14 cellular contexts compared by ENCODE assay signal in genomic region chr11:118715245-118715807, GRCh38. TPM values are rescaled to one million over a fixed set of nuclear protein-coding genes. Genes with fewer than 3 reads are reported as not detected.
DNase-seq lines count a peak whose midpoint lies in the region; ATAC-seq and TF ChIP-seq lines count a peak whose summit lies in the region.
"Had no signal": no experiment of that assay in that cellular context is flagged by ENCODE, and none has a peak within 500 bp of the region (broad histone marks: within the 10 kb centered on the region; RNA-seq: fewer than 3 reads in every experiment).

No MANE protein-coding gene starts in this region.

- no peak for DNase-seq in activated CD8-positive, alpha-beta memory T cell treated with anti-CD3 and anti-CD28 coated beads, Interleukin-2, amount 10 ng/mL, durations not matched to agents 7 days and 5 days
- DNase-seq in activated CD8-positive, alpha-beta memory T cell treated with anti-CD3 and anti-CD28 coated beads, Interleukin-2, amount 50 U/mL, for 48 hours, result no peak
- DNase-seq in fibroblast of villous mesenchyme (ENCODE audit: low read depth), result peak; percentile 26
- DNase-seq in testis, result peak; percentile 64
- DNase-seq in glomerular visceral epithelial cell (ENCODE audit: extremely low spot score), result no peak
- no peak for DNase-seq in NCI-H1105 (lab: John Stamatoyannopoulos, UW)
- no peak for DNase-seq in SIG-M5 treated with dmso at 0.1 percent for 504 hours (lab: John Stamatoyannopoulos, UW; ENCODE audit: unreplicated experiment)
- DNase-seq: ACHN, NCI-H1930, SHP77 had no signal

- H3K36me3 ChIP-seq in OCI-LY3 (replicated peaks; ENCODE audit: low read depth, low read length), result no peaks in the 10 kb centered on the region
- no peaks in the 10 kb centered on the region for H3K36me3 ChIP-seq in testis (ENCODE audit: low read depth, missing control alignments)

- no peaks in the 10 kb centered on the region for H3K36me3 Mint-ChIP-seq in activated CD8-positive, alpha-beta memory T cell treated with anti-CD3 and anti-CD28 coated beads, Interleukin-2, amount 10 ng/mL, durations not matched to agents 7 days and 5 days

- H3K27me3 ChIP-seq in OCI-LY3 (ENCODE audit: low read depth, low read length) (0 out of 2 replicates have a peak, but pooled peaks cover 2% of the 10 kb centered on the region), testis (no peaks in the 10 kb centered on the region)

- H3K27ac Mint-ChIP-seq in activated CD8-positive, alpha-beta memory T cell treated with anti-CD3 and anti-CD28 coated beads, Interleukin-2, amount 10 ng/mL, durations not matched to agents 7 days and 5 days, result no peak overlapping the region

- H3K79me2 ChIP-seq in OCI-LY3 (ENCODE audit: low read length), result no peaks in the 10 kb centered on the region

- peaks cover 3% of the 10 kb centered on the region for H3K27me3 Mint-ChIP-seq in activated CD8-positive, alpha-beta memory T cell treated with anti-CD3 and anti-CD28 coated beads, Interleukin-2, amount 10 ng/mL, durations not matched to agents 7 days and 5 days

- H2AFZ ChIP-seq in OCI-LY3 (ENCODE audit: low read depth, low read length), result peak overlapping the region; percentile 85

- H4K20me1 ChIP-seq in OCI-LY3 (ENCODE audit: insufficient read depth, low read length), result no peaks in the 10 kb centered on the region

- no peak overlapping the region for H3K4me3 Mint-ChIP-seq in activated CD8-positive, alpha-beta memory T cell treated with anti-CD3 and anti-CD28 coated beads, Interleukin-2, amount 10 ng/mL, durations not matched to agents 7 days and 5 days

- CTCF ChIA-PET in activated CD8-positive, alpha-beta memory T cell treated with anti-CD3 and anti-CD28 coated beads, Interleukin-2, amount 10 ng/mL, durations not matched to agents 7 days and 5 days (lab: Charles Lee), result interaction anchor here (1.1 kb wide), 2 partner anchors 10 to 215 kb away, joined by 3 to 4 read pairs; no protein-coding TSS in a partner anchor

- 40 to 57% methylated on average over 5 of the region's 5 CpGs for whole genome bisulfite sequencing in testis, 2 donors

- no peaks in the 10 kb centered on the region for H3K9me3 ChIP-seq in OCI-LY3 (ENCODE audit: insufficient read depth, low read length)
- H3K9me3 ChIP-seq in testis, result no peaks in the 10 kb centered on the region

- H3K4me1 ChIP-seq in OCI-LY3 (ENCODE audit: low read length), result peaks cover 12% of the 10 kb centered on the region
- H3K4me1 ChIP-seq in testis, result peaks cover 15% of the 10 kb centered on the region

- peak overlapping the region; percentile 21 for H3K9ac ChIP-seq in OCI-LY3 (ENCODE audit: low read length)

- ATAC-seq in activated CD8-positive, alpha-beta memory T cell treated with anti-CD3 and anti-CD28 coated beads, Interleukin-2, amount 10 ng/mL, durations not matched to agents 7 days and 5 days, result peak; percentile 9

- intact Hi-C loops in testis (cut with DNase I; ENCODE audit: low total_unique reads), result no loop called here

- H3K4me2 ChIP-seq in OCI-LY3 (ENCODE audit: low read length), result peak overlapping the region; percentile 38

- H3K9me3 Mint-ChIP-seq in activated CD8-positive, alpha-beta memory T cell treated with anti-CD3 and anti-CD28 coated beads, Interleukin-2, amount 10 ng/mL, durations not matched to agents 7 days and 5 days (ENCODE audit: low read depth), result no peaks in the 10 kb centered on the region

- H3K4me3 ChIP-seq in OCI-LY3 (ENCODE audit: low read length) (peak overlapping the region; percentile 8; the same call in 1 of the 2 replicates), fibroblast of villous mesenchyme (ENCODE audit: low read depth, low read length) (no peak overlapping the region), testis (no peak overlapping the region)

- H3K27ac ChIP-seq in OCI-LY3 (ENCODE audit: low read length), result peak overlapping the region; percentile 29
- H3K27ac ChIP-seq in testis, result peak overlapping the region in 1 of 2 donors; percentile 78

- no peak for TF ChIP-seq POLR2A in testis (IDR thresholded peaks at IDR 0.05)

- no peak for TF ChIP-seq CTCF in OCI-LY3 (IDR thresholded peaks at IDR 0.05; ENCODE audit: low read depth, low read length)
- no peak for TF ChIP-seq CTCF in fibroblast of villous mesenchyme (IDR thresholded peaks at IDR 0.05; ENCODE audit: insufficient read depth, low read depth, low read length)
- no peak for TF ChIP-seq CTCF in testis (IDR thresholded peaks at IDR 0.05)

- H3K4me1 Mint-ChIP-seq in activated CD8-positive, alpha-beta memory T cell treated with anti-CD3 and anti-CD28 coated beads, Interleukin-2, amount 10 ng/mL, durations not matched to agents 7 days and 5 days, result no peaks in the 10 kb centered on the region

RNA-seq across cellular contexts. Expression of gene TREH, which starts 35.9 kb away (rescaled TPM):
- total RNA-seq in activated CD8-positive, alpha-beta memory T cell treated with anti-CD3 and anti-CD28 coated beads, Interleukin-2, amount 10 ng/mL, durations not matched to agents 7 days and 5 days, result not detected
- total RNA-seq in fibroblast of villous mesenchyme (not detected in 2 replicates), testis (1 to 10 TPM in 1 of 2 donors, under 1 TPM in 1; 0.62 to 1.7 TPM)
- 4.0 TPM for polyA plus RNA-seq in testis (ENCODE audit: insufficient read depth, low read depth, low replicate concordance)
- total RNA-seq: bronchial epithelial cell, omental fat pad, urinary bladder had no signal

Comparison
In these comparisons a context has a peak if more than half of its experiments do, and no peak if none do; other contexts are left out.
1. DNase-seq: peak in fibroblast of villous mesenchyme (single experiment) and testis (single experiment); none in activated CD8-positive, alpha-beta memory T cell treated with anti-CD3 and anti-CD28 coated beads, Interleukin-2, amount 10 ng/mL, durations not matched to agents 7 days and 5 days (single experiment), activated CD8-positive, alpha-beta memory T cell treated with anti-CD3 and anti-CD28 coated beads, Interleukin-2, amount 50 U/mL, for 48 hours (single experiment), glomerular visceral epithelial cell (single experiment), NCI-H1105 (single experiment) and SIG-M5 treated with dmso at 0.1 percent for 504 hours (single experiment).